In genomic region chr13:108304170-108305068, GRCh38 we compare ENCODE assay signal across 28 cellular contexts.
"Had no signal": no experiment of that assay in that cellular context is flagged by ENCODE, and none has a peak within 500 bp of the region (broad histone marks: within the 10 kb centered on the region; RNA-seq: fewer than 3 reads in every experiment).

No MANE protein-coding gene starts in this region.

- H3K27ac ChIP-seq: gastroesophageal sphincter, left lung, ovary, stomach, thyroid gland, upper lobe of right lung had no signal

- H3K27me3 Mint-ChIP-seq: activated naive CD4-positive, alpha-beta T cell treated with anti-CD3 and anti-CD28 coated beads, Interleukin-2, amount 50 U/mL, for 24 hours; activated naive CD8-positive, alpha-beta T cell treated with anti-CD3 and anti-CD28 coated beads, Interleukin-2, amount 50 U/mL, for 24 hours; activated T-cell treated with anti-CD3 and anti-CD28 coated beads, Interleukin-2, amount 50 U/mL, for 24 hours; naive thymus-derived CD4-positive, alpha-beta T cell; progenitor cell of endocrine pancreas; stimulated activated memory B cell treated with anti-CD40 and anti-IgM and Interleukin-4, amounts not matched to agents 10 μg/mL and 1 μg/mL and 100 μg/mL, for 72 hours had no signal

- H3K36me3 ChIP-seq: gastroesophageal sphincter, ovary, stomach, thyroid gland, upper lobe of right lung had no signal

- DNase-seq: activated CD4-positive, alpha-beta T cell treated with anti-CD3 and anti-CD28 coated beads for 4 hours; activated CD4-positive, alpha-beta T cell treated with anti-CD3 and anti-CD28 coated beads, Interleukin-2, amount 50 U/mL, for 48 hours; activated CD4-positive, CD25-positive, alpha-beta regulatory T cell; activated CD8-positive, alpha-beta memory T cell treated with anti-CD3 and anti-CD28 coated beads for 24 hours; activated naive CD8-positive, alpha-beta T cell treated with anti-CD3 and anti-CD28 coated beads, Interleukin-2, amount 50 U/mL, for 24 hours; activated T-cell treated with anti-CD3 and anti-CD28 coated beads, Interleukin-2, amount 50 U/mL, for 24 hours; amygdala; central memory CD4-positive, alpha-beta T cell; dermis blood vessel endothelial cell; effector CD8-positive, alpha-beta T cell; hypothalamus; immature natural killer cell; left lung; naive thymus-derived CD4-positive, alpha-beta T cell; ovary; small intestine; stimulated activated CD4-positive, alpha-beta T cell treated with anti-CD3 and anti-CD28 coated beads, Interleukin-4, amount 100 ng/mL, for 4 hours; stimulated activated CD8-positive, alpha-beta memory T cell treated with anti-CD3 and anti-CD28 coated beads, Interleukin-4, amount 100 ng/mL, for 48 hours; stomach; thyroid gland; upper lobe of right lung had no signal

- H3K9me3 ChIP-seq: gastroesophageal sphincter, ovary, stomach, thyroid gland, upper lobe of right lung had no signal

- H3K9me3 Mint-ChIP-seq: T-helper 2 cell treated with Interferon-gamma antibody and Interleukin-4, amounts not matched to agents 5 μg/mL and 100 μg/mL, for 36 hours had no signal

- H3K4me3 ChIP-seq: gastroesophageal sphincter, left lung, lung, ovary, stomach, thyroid gland, upper lobe of right lung had no signal

- H3K4me1 ChIP-seq: gastroesophageal sphincter, stomach, thyroid gland, upper lobe of right lung had no signal

- H3K27me3 ChIP-seq: gastroesophageal sphincter, left lung, ovary, stomach, thyroid gland, upper lobe of right lung had no signal

- ATAC-seq: activated naive CD8-positive, alpha-beta T cell treated with anti-CD3 and anti-CD28 coated beads, Interleukin-2, amount 50 U/mL, for 24 hours; gastroesophageal sphincter; left lung; naive thymus-derived CD4-positive, alpha-beta T cell; sciatic nerve; stimulated activated memory B cell treated with anti-CD40 and anti-IgM and Interleukin-4, amounts not matched to agents 10 μg/mL and 1 μg/mL and 100 μg/mL, for 72 hours; upper lobe of right lung had no signal

- H3K4me1 Mint-ChIP-seq: immature natural killer cell; stimulated activated memory B cell treated with anti-CD40 and anti-IgM and Interleukin-4, amounts not matched to agents 10 μg/mL and 1 μg/mL and 100 μg/mL, for 72 hours had no signal

- H3K4me3 Mint-ChIP-seq: activated naive CD4-positive, alpha-beta T cell treated with anti-CD3 and anti-CD28 coated beads, Interleukin-2, amount 50 U/mL, for 24 hours; activated naive CD8-positive, alpha-beta T cell treated with anti-CD3 and anti-CD28 coated beads, Interleukin-2, amount 50 U/mL, for 24 hours; activated T-cell treated with anti-CD3 and anti-CD28 coated beads, Interleukin-2, amount 50 U/mL, for 24 hours; immature natural killer cell; naive thymus-derived CD4-positive, alpha-beta T cell; stimulated activated memory B cell treated with anti-CD40 and anti-IgM and Interleukin-4, amounts not matched to agents 10 μg/mL and 1 μg/mL and 100 μg/mL, for 72 hours; T-helper 2 cell treated with Interferon-gamma antibody and Interleukin-4, amounts not matched to agents 5 μg/mL and 100 μg/mL, for 36 hours had no signal

- H3K27ac Mint-ChIP-seq: activated naive CD4-positive, alpha-beta T cell treated with anti-CD3 and anti-CD28 coated beads, Interleukin-2, amount 50 U/mL, for 24 hours; activated naive CD8-positive, alpha-beta T cell treated with anti-CD3 and anti-CD28 coated beads, Interleukin-2, amount 50 U/mL, for 24 hours; activated T-cell treated with anti-CD3 and anti-CD28 coated beads, Interleukin-2, amount 50 U/mL, for 24 hours; immature natural killer cell; naive thymus-derived CD4-positive, alpha-beta T cell; progenitor cell of endocrine pancreas; stimulated activated memory B cell treated with anti-CD40 and anti-IgM and Interleukin-4, amounts not matched to agents 10 μg/mL and 1 μg/mL and 100 μg/mL, for 72 hours; T-helper 2 cell treated with Interferon-gamma antibody and Interleukin-4, amounts not matched to agents 5 μg/mL and 100 μg/mL, for 36 hours had no signal
